Comparison of ENCODE assay signal across 1 cellular context in genomic region chr2:97739020-97739892, GRCh38.
TF ChIP-seq lines count a peak whose summit lies in the region.

No MANE protein-coding gene starts in this region.

TF ChIP-seq in IMR-90, 13 proteins besides CTCF, POLR2A, EP300 and RAD21 (continued from another document):
- TF ChIP-seq CHD1 (IDR thresholded peaks at IDR 0.05; ENCODE audit: low read depth, low read length): no peak
- TF ChIP-seq MXI1 (IDR thresholded peaks at IDR 0.05; ENCODE audit: borderline replicate concordance, low read depth, low read length): no peak
- no peak for TF ChIP-seq NFE2L2 (IDR thresholded peaks at IDR 0.05; ENCODE audit: low read depth, low read length)
- no peak for TF ChIP-seq SMC3 (IDR thresholded peaks at IDR 0.05; ENCODE audit: low read depth, low read length)
- no peak for TF ChIP-seq MAZ (IDR thresholded peaks at IDR 0.05; ENCODE audit: borderline replicate concordance, low read depth, low read length)
- TF ChIP-seq MAFK (IDR thresholded peaks at IDR 0.05; ENCODE audit: low read depth, low read length): no peak
- no peak for TF ChIP-seq USF2 (IDR thresholded peaks at IDR 0.05; ENCODE audit: low read depth, low read length)
- TF ChIP-seq RFX5 (IDR thresholded peaks at IDR 0.05; ENCODE audit: low read depth, low read length): no peak
- no peak for TF ChIP-seq FOS (IDR thresholded peaks at IDR 0.05; ENCODE audit: low read depth, low read length)
- no peak for TF ChIP-seq CEBPB (IDR thresholded peaks at IDR 0.05; ENCODE audit: low read depth, low read length)
- TF ChIP-seq, protein P1, sequence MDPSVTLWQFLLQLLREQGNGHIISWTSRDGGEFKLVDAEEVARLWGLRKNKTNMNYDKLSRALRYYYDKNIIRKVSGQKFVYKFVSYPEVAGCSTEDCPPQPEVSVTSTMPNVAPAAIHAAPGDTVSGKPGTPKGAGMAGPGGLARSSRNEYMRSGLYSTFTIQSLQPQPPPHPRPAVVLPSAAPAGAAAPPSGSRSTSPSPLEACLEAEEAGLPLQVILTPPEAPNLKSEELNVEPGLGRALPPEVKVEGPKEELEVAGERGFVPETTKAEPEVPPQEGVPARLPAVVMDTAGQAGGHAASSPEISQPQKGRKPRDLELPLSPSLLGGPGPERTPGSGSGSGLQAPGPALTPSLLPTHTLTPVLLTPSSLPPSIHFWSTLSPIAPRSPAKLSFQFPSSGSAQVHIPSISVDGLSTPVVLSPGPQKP (IDR thresholded peaks at IDR 0.05; ENCODE audit: borderline replicate concordance, low read depth, low read length): no peak
